Comparison of ENCODE assay signal across 30 cellular contexts in the genomic region with DNA sequence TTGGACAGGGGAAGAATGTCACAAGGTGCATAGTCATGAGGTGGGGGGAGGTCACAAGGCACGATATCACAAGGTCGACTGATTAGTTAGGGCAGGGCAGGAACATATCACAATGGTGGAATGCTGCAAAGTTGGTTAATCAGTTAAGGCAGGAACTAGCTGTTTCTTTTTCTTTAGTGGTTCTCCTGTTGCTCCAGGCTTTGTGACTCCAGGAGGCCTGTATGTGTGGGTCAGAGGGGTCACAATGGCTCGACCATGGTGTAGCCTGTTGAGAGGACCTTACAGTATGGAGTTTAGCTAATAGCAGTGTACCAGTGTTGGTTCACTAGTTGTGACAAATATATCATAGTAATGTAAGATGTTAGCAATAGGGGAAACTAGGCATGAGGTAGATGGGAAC.
"Had no signal": no experiment of that assay in that cellular context is flagged by ENCODE, and none has a peak within 500 bp of the region (broad histone marks: within the 10 kb centered on the region; RNA-seq: fewer than 3 reads in every experiment).

No MANE protein-coding gene starts in this region.

- DNase-seq: naive B cell; naive thymus-derived CD8-positive, alpha-beta T cell; occipital lobe; right cardiac atrium; spleen; stimulated activated CD4-positive, alpha-beta T cell treated with anti-CD3 and anti-CD28 coated beads, Interleukin-12 subunit alpha, Interleukin-12 subunit beta, amount 100 ng/mL, for 4 hours; stimulated activated CD4-positive, alpha-beta T cell treated with anti-CD3 and anti-CD28 coated beads, Interleukin-1b, Interleukin-23, amount 100 ng/mL, for 48 hours; stimulated activated CD4-positive, alpha-beta T cell treated with anti-CD3 and anti-CD28 coated beads, Interleukin-4, amount 100 ng/mL, for 1 hour; stimulated activated CD4-positive, alpha-beta T cell treated with anti-CD3 and anti-CD28 coated beads, Interleukin-4, amount 100 ng/mL, for 4 hours; stimulated activated CD8-positive, alpha-beta memory T cell treated with anti-CD3 and anti-CD28 coated beads, Interleukin-4, amount 100 ng/mL, for 48 hours; stimulated activated naive CD4-positive, alpha-beta T cell; stimulated activated naive CD8-positive, alpha-beta T cell treated with anti-CD3 and anti-CD28 coated beads, Interleukin-15, amount 100 ng/mL, for 72 hours; stimulated activated naive CD8-positive, alpha-beta T cell treated with anti-CD3 and anti-CD28 coated beads, Interleukin-15, Interleukin-2, amounts not matched to agents 100 U/mL and 50 U/mL, for 24 hours; substantia nigra; testis; tibial artery; transverse colon; upper lobe of right lung; uterus had no signal

- H3K4me3 ChIP-seq: neural progenitor cell, ovary, prostate gland, skin epidermis, smooth muscle cell, spleen, suprapubic skin, testis, tibial artery, transverse colon, upper lobe of right lung, uterus had no signal

- H3K9me3 ChIP-seq: ovary, prostate gland, spleen, suprapubic skin, testis, tibial artery, transverse colon, upper lobe of right lung, uterus had no signal

- H3K27me3 ChIP-seq: neural progenitor cell, ovary, spleen, suprapubic skin, testis, tibial artery, transverse colon, upper lobe of right lung, uterus had no signal

- H3K36me3 ChIP-seq: neural progenitor cell, ovary, prostate gland, spleen, suprapubic skin, tibial artery, transverse colon, upper lobe of right lung, uterus had no signal

- H3K27ac ChIP-seq: neural progenitor cell, ovary, parathyroid adenoma, prostate gland, skin epidermis, spleen, suprapubic skin, testis, tibial artery, transverse colon, upper lobe of right lung, uterus had no signal

- H3K27me3 Mint-ChIP-seq: naive B cell, type B pancreatic cell had no signal

- H3K36me3 Mint-ChIP-seq: naive B cell; naive thymus-derived CD8-positive, alpha-beta T cell; natural killer cell treated with Interleukin-12 subunit alpha and Interleukin-12 subunit beta and Interleukin-15 and Interleukin-18, amount 100 ng/mL, for 72 hours; neural progenitor cell; stimulated activated memory B cell treated with anti-CD40 and anti-IgM and Interleukin-4, amounts not matched to agents 10 μg/mL and 1 μg/mL and 100 μg/mL, for 72 hours had no signal

- H3K79me2 ChIP-seq: parathyroid adenoma had no signal

- H3K4me1 Mint-ChIP-seq: naive thymus-derived CD8-positive, alpha-beta T cell; stimulated activated memory B cell treated with anti-CD40 and anti-IgM and Interleukin-4, amounts not matched to agents 10 μg/mL and 1 μg/mL and 100 μg/mL, for 72 hours; stimulated activated naive CD8-positive, alpha-beta T cell treated with anti-CD3 and anti-CD28 coated beads, Interleukin-15, amount 100 ng/mL, for 72 hours had no signal

- H2AFZ ChIP-seq: neural progenitor cell, parathyroid adenoma had no signal

- H3K4me3 Mint-ChIP-seq: naive B cell; naive thymus-derived CD8-positive, alpha-beta T cell; natural killer cell treated with Interleukin-12 subunit alpha and Interleukin-12 subunit beta and Interleukin-15 and Interleukin-18, amount 100 ng/mL, for 72 hours; neural progenitor cell; stimulated activated memory B cell treated with anti-CD40 and anti-IgM and Interleukin-4, amounts not matched to agents 10 μg/mL and 1 μg/mL and 100 μg/mL, for 72 hours; stimulated activated naive CD8-positive, alpha-beta T cell treated with anti-CD3 and anti-CD28 coated beads, Interleukin-15, amount 100 ng/mL, for 72 hours; type B pancreatic cell had no signal

- H3K4me2 ChIP-seq: neural progenitor cell, smooth muscle cell had no signal

- H3K27ac Mint-ChIP-seq: naive thymus-derived CD8-positive, alpha-beta T cell; natural killer cell treated with Interleukin-12 subunit alpha and Interleukin-12 subunit beta and Interleukin-15 and Interleukin-18, amount 100 ng/mL, for 72 hours; neural progenitor cell; stimulated activated memory B cell treated with anti-CD40 and anti-IgM and Interleukin-4, amounts not matched to agents 10 μg/mL and 1 μg/mL and 100 μg/mL, for 72 hours; stimulated activated naive CD8-positive, alpha-beta T cell treated with anti-CD3 and anti-CD28 coated beads, Interleukin-15, amount 100 ng/mL, for 72 hours; type B pancreatic cell had no signal

- H3K9ac ChIP-seq: neural progenitor cell, parathyroid adenoma had no signal

- H3K9me3 Mint-ChIP-seq: naive B cell; natural killer cell treated with Interleukin-12 subunit alpha and Interleukin-12 subunit beta and Interleukin-15 and Interleukin-18, amount 100 ng/mL, for 72 hours had no signal

- H3K4me1 ChIP-seq: parathyroid adenoma, prostate gland, spleen, suprapubic skin, testis, tibial artery, uterus had no signal

- ATAC-seq: naive thymus-derived CD8-positive, alpha-beta T cell; natural killer cell treated with Interleukin-12 subunit alpha and Interleukin-12 subunit beta and Interleukin-15 and Interleukin-18, amount 100 ng/mL, for 72 hours; right cardiac atrium; sciatic nerve; stimulated activated memory B cell treated with anti-CD40 and anti-IgM and Interleukin-4, amounts not matched to agents 10 μg/mL and 1 μg/mL and 100 μg/mL, for 72 hours; stimulated activated naive CD8-positive, alpha-beta T cell treated with anti-CD3 and anti-CD28 coated beads, Interleukin-15, amount 100 ng/mL, for 72 hours; stimulated activated naive CD8-positive, alpha-beta T cell treated with anti-CD3 and anti-CD28 coated beads, Interleukin-15, Interleukin-2, amounts not matched to agents 100 U/mL and 50 U/mL, for 24 hours; upper lobe of right lung had no signal
